Comparison of ENCODE assay signal across 1 cellular context in the genomic region with DNA sequence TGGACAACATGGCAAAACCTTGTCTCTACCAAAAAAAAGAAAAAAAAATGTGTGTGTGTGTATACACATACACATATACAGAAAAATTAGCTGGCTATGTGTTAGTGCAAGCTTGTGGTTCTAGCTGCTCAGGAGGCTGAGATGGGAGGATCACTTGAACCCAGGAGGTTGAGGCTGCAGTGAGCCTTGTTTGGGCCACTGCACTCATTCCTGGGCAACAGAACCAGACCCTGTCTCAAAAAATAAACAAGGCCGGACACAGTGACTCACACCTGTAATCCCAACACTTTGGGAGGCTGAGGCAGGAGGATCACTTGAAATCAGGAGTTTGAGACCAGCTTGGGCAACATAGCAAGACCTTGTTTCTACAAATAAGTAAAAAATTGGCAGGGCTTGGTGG.
TF ChIP-seq lines count a peak whose summit lies in the region.

No MANE protein-coding gene starts in this region.

TF ChIP-seq in liver, 16 proteins besides CTCF, POLR2A, EP300 and RAD21 (continued from another document):
- TF ChIP-seq, protein P1, sequence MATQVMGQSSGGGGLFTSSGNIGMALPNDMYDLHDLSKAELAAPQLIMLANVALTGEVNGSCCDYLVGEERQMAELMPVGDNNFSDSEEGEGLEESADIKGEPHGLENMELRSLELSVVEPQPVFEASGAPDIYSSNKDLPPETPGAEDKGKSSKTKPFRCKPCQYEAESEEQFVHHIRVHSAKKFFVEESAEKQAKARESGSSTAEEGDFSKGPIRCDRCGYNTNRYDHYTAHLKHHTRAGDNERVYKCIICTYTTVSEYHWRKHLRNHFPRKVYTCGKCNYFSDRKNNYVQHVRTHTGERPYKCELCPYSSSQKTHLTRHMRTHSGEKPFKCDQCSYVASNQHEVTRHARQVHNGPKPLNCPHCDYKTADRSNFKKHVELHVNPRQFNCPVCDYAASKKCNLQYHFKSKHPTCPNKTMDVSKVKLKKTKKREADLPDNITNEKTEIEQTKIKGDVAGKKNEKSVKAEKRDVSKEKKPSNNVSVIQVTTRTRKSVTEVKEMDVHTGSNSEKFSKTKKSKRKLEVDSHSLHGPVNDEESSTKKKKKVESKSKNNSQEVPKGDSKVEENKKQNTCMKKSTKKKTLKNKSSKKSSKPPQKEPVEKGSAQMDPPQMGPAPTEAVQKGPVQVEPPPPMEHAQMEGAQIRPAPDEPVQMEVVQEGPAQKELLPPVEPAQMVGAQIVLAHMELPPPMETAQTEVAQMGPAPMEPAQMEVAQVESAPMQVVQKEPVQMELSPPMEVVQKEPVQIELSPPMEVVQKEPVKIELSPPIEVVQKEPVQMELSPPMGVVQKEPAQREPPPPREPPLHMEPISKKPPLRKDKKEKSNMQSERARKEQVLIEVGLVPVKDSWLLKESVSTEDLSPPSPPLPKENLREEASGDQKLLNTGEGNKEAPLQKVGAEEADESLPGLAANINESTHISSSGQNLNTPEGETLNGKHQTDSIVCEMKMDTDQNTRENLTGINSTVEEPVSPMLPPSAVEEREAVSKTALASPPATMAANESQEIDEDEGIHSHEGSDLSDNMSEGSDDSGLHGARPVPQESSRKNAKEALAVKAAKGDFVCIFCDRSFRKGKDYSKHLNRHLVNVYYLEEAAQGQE (IDR thresholded peaks at IDR 0.05) = no peak
- TF ChIP-seq, protein P2, sequence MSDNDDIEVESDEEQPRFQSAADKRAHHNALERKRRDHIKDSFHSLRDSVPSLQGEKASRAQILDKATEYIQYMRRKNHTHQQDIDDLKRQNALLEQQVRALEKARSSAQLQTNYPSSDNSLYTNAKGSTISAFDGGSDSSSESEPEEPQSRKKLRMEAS (IDR thresholded peaks at IDR 0.05) = no peak
- TF ChIP-seq NR2F2 (IDR thresholded peaks at IDR 0.05) (no peak), EGR1 (IDR thresholded peaks at IDR 0.05; ENCODE audit: low read depth in 2 of 2) (no peak), FOXA1 (IDR thresholded peaks at IDR 0.05) (no peak), GABPA (IDR thresholded peaks at IDR 0.05 in 1 of 2, conservative IDR thresholded peaks at IDR 0.05 in 1 of 2) (no peak)
- TF ChIP-seq, protein P3, sequence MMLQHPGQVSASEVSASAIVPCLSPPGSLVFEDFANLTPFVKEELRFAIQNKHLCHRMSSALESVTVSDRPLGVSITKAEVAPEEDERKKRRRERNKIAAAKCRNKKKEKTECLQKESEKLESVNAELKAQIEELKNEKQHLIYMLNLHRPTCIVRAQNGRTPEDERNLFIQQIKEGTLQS (IDR thresholded peaks at IDR 0.05) = no peak
